ENCODE assay signal across 1 cellular context in the genomic region with DNA sequence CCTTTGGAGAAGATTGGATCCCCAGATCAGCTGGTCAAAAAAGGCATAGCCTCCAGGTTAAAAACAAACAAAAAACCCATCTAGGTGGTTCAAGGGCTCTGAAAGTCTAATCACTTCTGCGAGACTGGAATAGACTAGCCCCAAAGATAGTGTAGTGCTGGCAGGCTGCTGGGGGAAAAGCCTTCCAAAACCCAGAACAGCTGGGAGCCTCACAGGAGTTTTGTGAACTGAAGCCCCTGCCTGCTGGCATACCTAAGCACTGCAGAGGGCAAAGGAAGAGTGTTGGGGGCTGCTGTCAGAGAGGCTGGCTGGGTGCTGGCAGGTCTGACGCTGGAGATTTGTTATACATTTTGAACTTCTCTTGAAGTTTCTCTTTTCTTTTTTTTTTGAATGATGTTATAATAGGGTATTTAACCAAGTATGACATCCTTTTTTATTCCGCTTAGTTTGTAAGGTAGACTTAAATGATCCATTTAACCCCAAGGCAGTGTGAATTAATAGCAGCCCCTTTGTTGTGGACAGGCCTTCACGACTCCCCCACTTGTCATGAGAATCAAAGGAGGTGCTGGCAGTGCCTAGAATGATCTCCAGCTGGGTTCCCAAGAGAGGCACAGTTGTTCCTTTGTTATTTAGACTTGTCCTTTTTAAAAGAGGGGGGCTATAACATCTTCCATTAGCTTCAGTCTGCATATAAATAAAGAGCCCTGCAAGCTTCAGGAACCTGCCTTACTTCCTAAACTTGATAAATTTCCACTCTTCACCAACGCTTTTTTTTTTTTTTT.
TF ChIP-seq lines count a peak whose summit lies in the region.

No MANE protein-coding gene starts in this region.

TF ChIP-seq in SK-N-SH treated with all-trans-retinoic acid at 6 μM for 48 hours, 23 proteins besides CTCF, POLR2A, EP300 and RAD21 (continued from another document):
- TF ChIP-seq, protein P1, sequence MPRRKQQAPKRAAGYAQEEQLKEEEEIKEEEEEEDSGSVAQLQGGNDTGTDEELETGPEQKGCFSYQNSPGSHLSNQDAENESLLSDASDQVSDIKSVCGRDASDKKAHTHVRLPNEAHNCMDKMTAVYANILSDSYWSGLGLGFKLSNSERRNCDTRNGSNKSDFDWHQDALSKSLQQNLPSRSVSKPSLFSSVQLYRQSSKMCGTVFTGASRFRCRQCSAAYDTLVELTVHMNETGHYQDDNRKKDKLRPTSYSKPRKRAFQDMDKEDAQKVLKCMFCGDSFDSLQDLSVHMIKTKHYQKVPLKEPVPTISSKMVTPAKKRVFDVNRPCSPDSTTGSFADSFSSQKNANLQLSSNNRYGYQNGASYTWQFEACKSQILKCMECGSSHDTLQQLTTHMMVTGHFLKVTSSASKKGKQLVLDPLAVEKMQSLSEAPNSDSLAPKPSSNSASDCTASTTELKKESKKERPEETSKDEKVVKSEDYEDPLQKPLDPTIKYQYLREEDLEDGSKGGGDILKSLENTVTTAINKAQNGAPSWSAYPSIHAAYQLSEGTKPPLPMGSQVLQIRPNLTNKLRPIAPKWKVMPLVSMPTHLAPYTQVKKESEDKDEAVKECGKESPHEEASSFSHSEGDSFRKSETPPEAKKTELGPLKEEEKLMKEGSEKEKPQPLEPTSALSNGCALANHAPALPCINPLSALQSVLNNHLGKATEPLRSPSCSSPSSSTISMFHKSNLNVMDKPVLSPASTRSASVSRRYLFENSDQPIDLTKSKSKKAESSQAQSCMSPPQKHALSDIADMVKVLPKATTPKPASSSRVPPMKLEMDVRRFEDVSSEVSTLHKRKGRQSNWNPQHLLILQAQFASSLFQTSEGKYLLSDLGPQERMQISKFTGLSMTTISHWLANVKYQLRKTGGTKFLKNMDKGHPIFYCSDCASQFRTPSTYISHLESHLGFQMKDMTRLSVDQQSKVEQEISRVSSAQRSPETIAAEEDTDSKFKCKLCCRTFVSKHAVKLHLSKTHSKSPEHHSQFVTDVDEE (CRISPR knock-in tag; IDR thresholded peaks at IDR 0.05): no peak
- TF ChIP-seq ARNTL (CRISPR knock-in tag; IDR thresholded peaks at IDR 0.05; ENCODE audit: borderline replicate concordance, low read depth) (no peak), ZFP3 (CRISPR knock-in tag; IDR thresholded peaks at IDR 0.05) (no peak)
TF ChIP-seq in SK-N-SH treated with all-trans-retinoic acid at 6 μM for 48 hours: peak in this region for 0.
